19 cellular contexts compared by ENCODE assay signal in the genomic region with DNA sequence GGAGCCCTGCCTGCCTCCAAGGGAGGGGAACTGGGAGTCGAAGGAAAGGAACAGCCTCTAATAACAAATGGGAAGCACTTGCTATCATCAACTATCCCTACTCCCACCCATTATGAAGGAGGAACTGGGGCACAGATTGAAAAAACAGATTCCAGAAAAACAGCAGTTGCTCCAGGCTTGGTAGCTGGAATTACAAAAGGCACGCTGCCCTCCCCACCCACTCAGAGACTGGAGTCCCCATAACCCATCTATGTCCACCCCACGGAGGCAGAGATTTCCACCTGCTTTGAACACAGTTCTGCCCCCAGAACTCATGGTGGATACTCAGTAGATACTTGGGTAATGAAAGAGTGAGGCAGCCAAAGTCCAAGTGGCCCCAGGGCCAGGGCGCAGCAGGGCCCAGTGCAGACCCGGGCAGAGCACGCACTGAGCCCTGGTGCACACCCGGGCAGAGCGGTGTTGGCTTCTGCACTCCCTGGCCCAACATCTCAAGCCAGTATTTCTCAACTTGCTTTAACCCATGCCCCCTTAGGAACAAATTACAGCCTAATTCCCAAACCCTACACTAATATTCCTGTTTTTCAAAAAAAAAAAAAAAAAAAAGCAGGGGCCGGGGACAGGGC. TPM values are rescaled to one million over a fixed set of nuclear protein-coding genes. Genes with fewer than 3 reads are reported as not detected.
"Had no signal": no experiment of that assay in that cellular context is flagged by ENCODE, and none has a peak within 500 bp of the region (broad histone marks: within the 10 kb centered on the region; RNA-seq: fewer than 3 reads in every experiment).

No MANE protein-coding gene starts in this region.

- FAIRE-seq: pancreas, TTC549 had no signal

- H3K9me3 ChIP-seq: breast epithelium, pancreas, SJSA1, tibial nerve had no signal

- H3K36me3 ChIP-seq: breast epithelium had no signal

- H3K4me1 ChIP-seq: pancreas, SJSA1 had no signal

- H3K4me3 ChIP-seq: breast epithelium, pancreas, SJSA1, tibial nerve had no signal

- H3K27ac ChIP-seq: breast epithelium, pancreas, SJSA1 had no signal

- ATAC-seq: left ventricle myocardium superior; stimulated activated naive B cell treated with anti-CD40 and anti-IgM and Interleukin-4, amounts not matched to agents 10 μg/mL and 1 μg/mL and 100 μg/mL, for 72 hours had no signal

- DNase-seq: activated B cell treated with CpG ODN at 0.5 μM for 24 hours; activated CD4-positive, alpha-beta T cell treated with anti-CD3 and anti-CD28 coated beads for 48 hours; activated CD8-positive, alpha-beta memory T cell treated with anti-CD3 and anti-CD28 coated beads, Interleukin-2, amount 50 U/mL, for 48 hours; activated naive CD4-positive, alpha-beta T cell treated with Interleukin-2 at 50 U/mL for 16 hours; aorta; erythroblast; left ventricle myocardium superior; pancreas; stimulated activated CD4-positive, alpha-beta T cell treated with anti-CD3 and anti-CD28 coated beads, Interleukin-2, amount 100 ng/mL, for 48 hours; stimulated activated naive B cell treated with anti-CD40 and anti-IgM and Interleukin-4, amounts not matched to agents 10 μg/mL and 1 μg/mL and 100 μg/mL, for 72 hours; SW 1271 had no signal

RNA-seq across cellular contexts. Expression of gene CCNP, which starts 19.1 kb away (rescaled TPM):
- total RNA-seq: left ventricle myocardium superior, SJSA1 had no signal

RNA-seq across cellular contexts. Expression of gene TTC9B, which starts 27.4 kb away (rescaled TPM):
- total RNA-seq: activated B cell treated with CpG ODN at 0.5 μM for 24 hours; aorta; kidney epithelial cell; left ventricle myocardium superior; mesenteric fat pad; pancreas; SJSA1; subcutaneous adipose tissue; T-helper 2 cell treated with Interferon-gamma antibody and Interleukin-4, amounts not matched to agents 100 ng/mL and 5 ng/mL, for 36 hours had no signal
